In the genomic region with DNA sequence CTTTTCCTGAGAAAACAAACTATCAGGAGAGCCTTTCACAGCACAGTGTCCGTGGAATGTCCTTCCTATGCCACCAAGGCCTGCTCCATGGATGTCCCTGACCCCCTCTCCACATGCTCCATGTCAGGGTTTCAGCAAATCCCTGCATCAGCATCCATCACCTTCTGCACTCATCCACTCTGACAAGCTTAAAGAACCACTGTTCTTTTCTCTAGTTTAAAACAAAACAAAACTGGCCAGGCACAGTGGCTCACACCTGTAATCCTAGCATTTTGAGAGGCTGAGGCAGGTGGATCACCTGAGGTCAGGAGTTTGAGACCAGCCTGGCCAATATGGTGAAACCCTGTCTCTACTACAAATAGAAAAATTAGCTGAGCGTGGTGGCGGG, we compare ENCODE assay signal across 15 cellular contexts. TPM values are rescaled to one million over a fixed set of nuclear protein-coding genes. Genes with fewer than 3 reads are reported as not detected.
"Had no signal": no experiment of that assay in that cellular context is flagged by ENCODE, and none has a peak within 500 bp of the region (broad histone marks: within the 10 kb centered on the region; RNA-seq: fewer than 3 reads in every experiment).

No MANE protein-coding gene starts in this region.

RNA-seq across cellular contexts. Expression of a gene that starts 52.7 kb away (rescaled TPM):
- total RNA-seq: activated CD4-positive, alpha-beta memory T cell treated with anti-CD3 and anti-CD28 coated beads, Interleukin-2, amount 10 ng/mL, durations not matched to agents 7 days and 5 days; activated CD4-positive, alpha-beta T cell treated with anti-CD3 and anti-CD28 coated beads for 36 hours; activated CD4-positive, alpha-beta T cell treated with anti-CD3 and anti-CD28 coated beads, Interleukin-2, amount 10 ng/mL, durations not matched to agents 7 days and 5 days; activated CD8-positive, alpha-beta memory T cell treated with anti-CD3 and anti-CD28 coated beads, Interleukin-2, amount 10 ng/mL, durations not matched to agents 7 days and 5 days; activated CD8-positive, alpha-beta T cell treated with anti-CD3 and anti-CD28 coated beads, Interleukin-2, amount 10 ng/mL, durations not matched to agents 7 days and 5 days; activated naive CD8-positive, alpha-beta T cell treated with anti-CD3 and anti-CD28 coated beads, Interleukin-2, amount 10 ng/mL, durations not matched to agents 7 days and 5 days; activated T-helper 2 cell treated with anti-CD3 and anti-CD28 coated beads, Interferon-gamma antibody, Interleukin-2, Interleukin-4, amounts not matched to agents 10 μg/mL and 5 μg/mL and 100 μg/mL, durations not matched to agents 14 hours and 24 hours and 36 hours; ascending aorta; bronchial epithelial cell; cardiac muscle cell; T-cell; T-helper 1 cell treated with Interleukin-12 subunit alpha and Interleukin-12 subunit beta and Interleukin-4 antibody, amounts not matched to agents 30 ng/mL and 1 ng/mL, for 36 hours; T-helper 17 cell; T-helper 2 cell treated with Interferon-gamma antibody and Interleukin-4, amounts not matched to agents 100 ng/mL and 5 ng/mL, for 36 hours had no signal
- polyA plus RNA-seq: adipose tissue, cardiac muscle cell had no signal
